8 cellular contexts compared by ENCODE assay signal in the genomic region with DNA sequence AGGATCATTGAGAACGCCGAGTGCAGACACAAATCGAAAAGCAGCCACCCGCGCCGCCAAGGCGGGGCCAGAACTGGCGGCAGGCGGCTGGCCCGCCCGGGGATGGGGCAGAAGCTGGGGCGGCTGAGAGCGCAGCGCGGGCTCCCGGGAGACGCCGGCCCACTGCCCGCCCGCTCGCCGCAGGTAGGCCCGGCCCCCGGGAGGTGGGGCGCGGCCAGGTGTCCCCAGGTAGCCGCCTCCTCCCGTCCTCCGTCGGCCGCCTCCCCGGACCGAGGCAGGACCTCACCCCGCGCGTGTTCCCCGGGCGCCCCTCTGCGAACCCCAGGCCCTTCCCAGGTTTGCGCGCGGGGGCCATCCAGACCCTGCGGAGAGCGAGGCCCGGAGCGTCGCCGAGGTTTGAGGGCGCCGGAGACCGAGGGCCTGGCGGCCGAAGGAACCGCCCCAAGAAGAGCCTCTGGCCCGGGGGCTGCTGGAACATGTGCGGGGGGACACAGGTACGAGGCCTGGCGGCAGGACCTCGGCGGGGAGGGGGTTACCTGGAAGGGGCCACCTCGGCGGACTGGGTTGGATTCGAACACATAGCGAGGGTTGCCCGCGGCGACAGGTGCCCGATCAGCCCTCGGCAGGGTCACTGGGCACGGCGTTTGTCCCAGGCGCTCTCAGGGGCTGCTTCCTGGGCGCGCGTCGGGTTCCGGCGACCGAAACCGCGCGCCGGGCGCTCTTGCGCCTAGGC. TPM values are rescaled to one million over a fixed set of nuclear protein-coding genes. Genes with fewer than 3 reads are reported as not detected.
A peak's percentile ranks its signal among the peaks of the same experiment; 100 is the strongest.
DNase-seq lines count a peak whose midpoint lies in the region; ATAC-seq and TF ChIP-seq lines count a peak whose summit lies in the region.

Gene PRRG4, plus strand, starts transcription at position 248 of the 733 bp plus-strand sequence. CDS start 603 bp downstream, outside the sequence.

- H3K4me3 ChIP-seq in AG10803 (ENCODE audit: low read length) (peak within 1 kb of the TSS; percentile 59), neuronal stem cell (ENCODE audit: low read length in 2 of 2) (peak within 1 kb of the TSS; percentile 2 to 81), aorta (ENCODE audit: low read length in 2 of 2) (peak within 1 kb of the TSS; percentile 29 to 34)

- no peak within 1 kb of the TSS for H2BK12ac ChIP-seq in neuronal stem cell (ENCODE audit: low read length)

- H2BK120ac ChIP-seq in neuronal stem cell (ENCODE audit: low read depth, low read length) = no peak within 1 kb of the TSS

- no peaks in the 10 kb centered on the region for H3K79me1 ChIP-seq in neuronal stem cell (ENCODE audit: low read depth, low read length)

- H3K9me3 ChIP-seq in neuronal stem cell (replicated peaks in 1 of 2; ENCODE audit: control insufficient read depth in 2 of 2, insufficient read depth in 1 of 2, low read depth in 1 of 2, low read length in 2 of 2) (peaks cover 0 to 2% of the 10 kb centered on the region in 2 donors), aorta (ENCODE audit: control insufficient read depth, low read length) (no peaks in the 10 kb centered on the region)

- H3K9ac ChIP-seq in neuronal stem cell (ENCODE audit: low read depth, low read length, poor library complexity) = peak within 1 kb of the TSS; percentile 82

- H2AFZ ChIP-seq in neuronal stem cell (ENCODE audit: low read length) = peak within 1 kb of the TSS; percentile 85

- H3K27me3 ChIP-seq in neuronal stem cell (ENCODE audit: control insufficient read depth in 3 of 3, insufficient read depth in 3 of 3, low read depth in 1 of 3, low read length in 3 of 3) (peaks cover 4 to 75% (median 27%) of the 10 kb centered on the region in 3 experiments), aorta (ENCODE audit: control insufficient read depth in 1 of 2, insufficient read depth in 2 of 2, low read length in 1 of 2) (no peaks in the 10 kb centered on the region)

- peak within 1 kb of the TSS; percentile 88 for H3K18ac ChIP-seq in neuronal stem cell (ENCODE audit: low read length)

- H2BK15ac ChIP-seq in neuronal stem cell (ENCODE audit: low read length) = peak within 1 kb of the TSS; percentile 16

- DNase-seq in AG10803 (ENCODE audit: low read depth) = peak; percentile 20
- DNase-seq in NCI-H2029 treated with DMSO at 0.1 percent for 48 hours (lab: John Stamatoyannopoulos, UW) = peak; percentile 82
- DNase-seq in activated T-cell treated with anti-CD3 and anti-CD28 coated beads for 48 hours (ENCODE audit: low read depth) = peak; percentile 49
- peak; percentile 79 for DNase-seq in germinal center (ENCODE audit: low spot score)
- DNase-seq in neuronal stem cell (ENCODE audit: low spot score) = peak; percentile 32
- peak; percentile 74 to 84 for DNase-seq in aorta

- ATAC-seq in GM18511 (IDR thresholded peaks at IDR 0.05; ENCODE audit: unreplicated experiment) = peak; percentile 87
- peak; percentile 85 for ATAC-seq in HG02870 (IDR thresholded peaks at IDR 0.05; ENCODE audit: unreplicated experiment)
- ATAC-seq in aorta (ENCODE audit: low FRiP score) = peak; percentile 85

- H3K4me2 ChIP-seq in neuronal stem cell (ENCODE audit: insufficient read depth, low read length, poor library complexity, severe bottlenecking) = peak within 1 kb of the TSS; percentile 84

- H2AK5ac ChIP-seq in neuronal stem cell (ENCODE audit: low read depth, low read length) = no peak within 1 kb of the TSS

- H3K4me1 ChIP-seq in neuronal stem cell (ENCODE audit: control insufficient read depth in 2 of 2, insufficient read depth in 1 of 2, low read depth in 1 of 2, low read length in 2 of 2) = no peaks in the 10 kb centered on the region
- H3K4me1 ChIP-seq in aorta (ENCODE audit: control insufficient read depth in 1 of 2, insufficient read depth in 2 of 2, low read length in 2 of 2) = no peaks in the 10 kb centered on the region

- no peak for TF ChIP-seq CTCF in AG10803 (conservative IDR thresholded peaks at IDR 0.05; ENCODE audit: low read length)

- intact Hi-C loops in aorta (cut with DNase I) = no loop called here

- no peak within 1 kb of the TSS for H3K14ac ChIP-seq in neuronal stem cell (ENCODE audit: low read length)

- no CpG with 5 or more reads among the region's 85 CpGs for WGBS in neuronal stem cell (ENCODE audit: extremely low coverage in 2 of 2, insufficient read length in 2 of 2, insufficient replicate concordance in 1 of 2), 2 donors
- 2 to 3% methylated on average over 55 to 85 of the region's 85 CpGs for WGBS in aorta, 2 donors

- no peak within 1 kb of the TSS for H4K91ac ChIP-seq in neuronal stem cell (ENCODE audit: low read depth, low read length, poor library complexity)

- no peak within 1 kb of the TSS for H4K8ac ChIP-seq in neuronal stem cell (ENCODE audit: low read depth, low read length)

- H3K4ac ChIP-seq in neuronal stem cell (ENCODE audit: low read length) = no peak within 1 kb of the TSS

- no peak within 1 kb of the TSS for H2BK5ac ChIP-seq in neuronal stem cell (ENCODE audit: low read length)

- no peak within 1 kb of the TSS for H3K27ac ChIP-seq in neuronal stem cell (replicated peaks; ENCODE audit: low read length)
- H3K27ac ChIP-seq in aorta (ENCODE audit: low read depth in 1 of 2, low read length in 2 of 2) = no peak within 1 kb of the TSS

- H3K23ac ChIP-seq in neuronal stem cell (ENCODE audit: low read depth, low read length, poor library complexity) = peak within 1 kb of the TSS; percentile 61

- no peaks in the 10 kb centered on the region for H3K36me3 ChIP-seq in neuronal stem cell (replicated peaks in 1 of 2; ENCODE audit: control insufficient read depth in 2 of 2, insufficient read depth in 2 of 2, low read length in 2 of 2)
- H3K36me3 ChIP-seq in aorta (ENCODE audit: control insufficient read depth in 1 of 2, insufficient read depth in 2 of 2, low read length in 1 of 2) = no peaks in the 10 kb centered on the region

RNA-seq across cellular contexts. Expression of gene PRRG4, which starts in this region (rescaled TPM):
- polyA plus RNA-seq in neuronal stem cell (2013, experiment 1 of 2) = 0.04 TPM
- 0.03 TPM for polyA plus RNA-seq in neuronal stem cell (2013, experiment 2 of 2)
- 1 to 10 TPM; 2.0 TPM for total RNA-seq in aorta
- polyA plus RNA-seq in aorta = 1 to 10 TPM in 1 of 2 donors, under 1 TPM in 1; 0.26 to 2.1 TPM

Comparison
In these comparisons a context has a peak if more than half of its experiments do, and no peak if none do; other contexts are left out.
1. DNase-seq: peak in every context shown above with its lines; median percentile 82 in NCI-H2029 treated with DMSO at 0.1 percent for 48 hours; 79 in germinal center; 79 in aorta; 49 in activated T-cell treated with anti-CD3 and anti-CD28 coated beads for 48 hours; 32 in neuronal stem cell; 20 in AG10803.